In the genomic region with DNA sequence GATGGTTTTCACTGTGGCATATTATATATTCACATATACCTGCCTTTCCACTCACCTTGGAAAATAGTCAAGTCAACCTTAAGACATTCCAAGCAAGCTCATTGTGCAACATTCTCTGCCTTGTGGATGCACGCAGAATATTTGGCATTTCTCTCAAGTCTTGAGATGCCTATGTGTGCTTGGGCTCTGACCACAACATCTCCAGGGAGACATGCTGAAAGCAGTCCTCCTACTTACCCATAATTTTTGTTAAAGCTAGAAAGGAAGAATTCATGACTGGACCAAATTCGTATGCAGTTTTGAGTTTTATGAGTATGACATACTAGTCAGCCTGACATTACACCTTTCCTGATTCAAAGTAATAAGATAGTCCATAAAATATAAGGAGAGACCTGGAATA, we compare ENCODE assay signal across 14 cellular contexts.
"Had no signal": no experiment of that assay in that cellular context is flagged by ENCODE, and none has a peak within 500 bp of the region (broad histone marks: within the 10 kb centered on the region; RNA-seq: fewer than 3 reads in every experiment).

No MANE protein-coding gene starts in this region.

- ATAC-seq: activated T-cell treated with anti-CD3 and anti-CD28 coated beads, Interleukin-2, amount 50 U/mL, for 72 hours; left lobe of liver; natural killer cell treated with Interleukin-12 subunit alpha and Interleukin-12 subunit beta and Interleukin-15 and Interleukin-18, amount 100 ng/mL, for 72 hours; right lobe of liver had no signal

- H3K9me3 ChIP-seq: ascending aorta, prostate gland, right lobe of liver had no signal

- H3K27ac ChIP-seq: ascending aorta, prostate gland, right lobe of liver had no signal

- H3K4me1 ChIP-seq: ascending aorta, prostate gland, right lobe of liver had no signal

- H3K36me3 ChIP-seq: ascending aorta, prostate gland, right lobe of liver had no signal

- H3K27me3 ChIP-seq: ascending aorta, right lobe of liver had no signal

- DNase-seq: activated CD4-positive, alpha-beta memory T cell treated with anti-CD3 and anti-CD28 coated beads, Interleukin-2, amount 10 ng/mL, durations not matched to agents 7 days and 5 days; activated T-cell treated with anti-CD3 and anti-CD28 coated beads, Interleukin-2, amount 50 U/mL, for 72 hours; dermis blood vessel endothelial cell; erythroblast; head of caudate nucleus; occipital lobe; right lobe of liver; stimulated activated CD4-positive, alpha-beta T cell treated with anti-CD3 and anti-CD28 coated beads, Interleukin-12 subunit alpha, Interleukin-12 subunit beta, amount 100 ng/mL, for 4 hours; stimulated activated naive CD4-positive, alpha-beta T cell; T-helper 9 cell had no signal

- H3K4me3 ChIP-seq: ascending aorta, prostate gland, right lobe of liver had no signal
